In the genomic region with DNA sequence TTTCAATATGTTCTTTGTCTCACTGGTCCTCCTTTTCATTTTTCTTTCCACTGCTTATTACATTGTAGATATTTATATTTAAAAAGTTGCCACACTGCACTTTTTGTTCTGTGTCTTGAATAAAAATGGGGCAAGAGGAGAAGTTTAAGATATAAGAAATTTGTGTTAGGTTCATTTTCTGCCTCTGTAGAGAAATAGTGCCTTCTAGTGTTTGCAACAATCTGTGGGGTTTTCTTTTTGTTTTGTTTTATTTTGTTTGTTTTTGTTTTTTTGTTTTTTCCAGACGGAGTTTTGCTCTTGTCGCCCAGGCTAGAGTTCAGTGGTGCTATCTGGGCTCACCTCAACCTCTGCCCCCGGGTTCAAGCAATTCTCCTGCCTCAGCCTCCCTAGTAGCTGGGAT, we compare ENCODE assay signal across 14 cellular contexts. TPM values are rescaled to one million over a fixed set of nuclear protein-coding genes. Genes with fewer than 3 reads are reported as not detected.
DNase-seq lines count a peak whose midpoint lies in the region; ATAC-seq and TF ChIP-seq lines count a peak whose summit lies in the region.
"Had no signal": no experiment of that assay in that cellular context is flagged by ENCODE, and none has a peak within 500 bp of the region (broad histone marks: within the 10 kb centered on the region; RNA-seq: fewer than 3 reads in every experiment).

No MANE protein-coding gene starts in this region.

- H3K4me3 ChIP-seq in OCI-LY3 (ENCODE audit: low read length) (no peak overlapping the region), choroid plexus epithelial cell (ENCODE audit: low read depth, low read length) (no peak overlapping the region), neural progenitor cell (no peak overlapping the region)
- H3K4me3 ChIP-seq: MG63 had no signal

- no peak overlapping the region for H3K27ac Mint-ChIP-seq in neural progenitor cell
- H3K27ac Mint-ChIP-seq: activated T-helper 17 cell treated with anti-CD3 and anti-CD28 coated beads, Interleukin-2, amount 50 U/mL, for 72 hours; CD8-positive, alpha-beta T cell had no signal

- no peaks in the 10 kb centered on the region for H3K4me1 Mint-ChIP-seq in neural progenitor cell
- H3K4me1 Mint-ChIP-seq: activated T-helper 17 cell treated with anti-CD3 and anti-CD28 coated beads, Interleukin-2, amount 50 U/mL, for 72 hours had no signal

- no peaks in the 10 kb centered on the region for H3K36me3 ChIP-seq in OCI-LY3 (replicated peaks; ENCODE audit: low read depth, low read length)
- no peaks in the 10 kb centered on the region for H3K36me3 ChIP-seq in neural progenitor cell
- H3K36me3 ChIP-seq: MG63 had no signal

- H3K9ac ChIP-seq in OCI-LY3 (ENCODE audit: low read length) = no peak overlapping the region
- no peak overlapping the region for H3K9ac ChIP-seq in neural progenitor cell

- H3K4me3 Mint-ChIP-seq in neural progenitor cell = no peak overlapping the region
- H3K4me3 Mint-ChIP-seq: activated T-helper 17 cell treated with anti-CD3 and anti-CD28 coated beads, Interleukin-2, amount 50 U/mL, for 72 hours; CD8-positive, alpha-beta T cell had no signal

- H3K27me3 ChIP-seq in OCI-LY3 (ENCODE audit: low read depth, low read length) = no peaks in the 10 kb centered on the region
- H3K27me3 ChIP-seq in neural progenitor cell = no peaks in the 10 kb centered on the region
- H3K27me3 ChIP-seq: MG63 had no signal

- ATAC-seq in HG02870 (IDR thresholded peaks at IDR 0.05; ENCODE audit: unreplicated experiment) (no peak), HG02973 (IDR thresholded peaks at IDR 0.05; ENCODE audit: unreplicated experiment) (no peak)
- ATAC-seq: activated T-helper 17 cell treated with anti-CD3 and anti-CD28 coated beads, Interleukin-2, amount 50 U/mL, for 72 hours; CD8-positive, alpha-beta T cell; esophagus mucosa had no signal

- H2AFZ ChIP-seq in OCI-LY3 (ENCODE audit: low read depth, low read length) = no peak overlapping the region
- no peak overlapping the region for H2AFZ ChIP-seq in neural progenitor cell (replicated peaks)

- H3K4me1 ChIP-seq in OCI-LY3 (ENCODE audit: low read length) = peaks cover 49% of the 10 kb centered on the region
- no peaks in the 10 kb centered on the region for H3K4me1 ChIP-seq in neural progenitor cell

- H3K9me3 ChIP-seq in OCI-LY3 (ENCODE audit: insufficient read depth, low read length) = no peaks in the 10 kb centered on the region
- no peaks in the 10 kb centered on the region for H3K9me3 ChIP-seq in neural progenitor cell (ENCODE audit: low read depth)
- H3K9me3 ChIP-seq: MG63 had no signal

- no peaks in the 10 kb centered on the region for H4K20me1 ChIP-seq in OCI-LY3 (ENCODE audit: insufficient read depth, low read length)
- no peaks in the 10 kb centered on the region for H4K20me1 ChIP-seq in neural progenitor cell (ENCODE audit: low read depth)

- H3K9me3 Mint-ChIP-seq in neural progenitor cell = no peaks in the 10 kb centered on the region
- H3K9me3 Mint-ChIP-seq: activated T-helper 17 cell treated with anti-CD3 and anti-CD28 coated beads, Interleukin-2, amount 50 U/mL, for 72 hours; CD8-positive, alpha-beta T cell had no signal

- DNase-seq in GM03348 (ENCODE audit: low spot score) (peak; percentile 30), choroid plexus epithelial cell (ENCODE audit: low read depth) (peak; percentile 43), neural progenitor cell (ENCODE audit: low spot score) (no peak), EL (no peak), A172 (ENCODE audit: low spot score) (no peak)
- DNase-seq: activated CD4-positive, alpha-beta T cell treated with anti-CD3 and anti-CD28 coated beads, Interleukin-2, amount 50 U/mL, for 4 hours; CD8-positive, alpha-beta T cell; MG63; T-helper 2 cell had no signal

- H3F3A ChIP-seq in neural progenitor cell (ENCODE audit: low read depth) = no peaks in the 10 kb centered on the region

- no peaks in the 10 kb centered on the region for H3K79me2 ChIP-seq in OCI-LY3 (ENCODE audit: low read length)
- H3K79me2 ChIP-seq in neural progenitor cell (ENCODE audit: low read depth) = no peaks in the 10 kb centered on the region

- no peak overlapping the region for H3K4me2 ChIP-seq in OCI-LY3 (ENCODE audit: low read length)
- no peak overlapping the region for H3K4me2 ChIP-seq in neural progenitor cell

- H3K27me3 Mint-ChIP-seq in neural progenitor cell (ENCODE audit: insufficient read depth, low read depth) = peaks cover 3% of the 10 kb centered on the region
- H3K27me3 Mint-ChIP-seq: activated T-helper 17 cell treated with anti-CD3 and anti-CD28 coated beads, Interleukin-2, amount 50 U/mL, for 72 hours had no signal

- H3K27ac ChIP-seq in OCI-LY3 (ENCODE audit: low read length) (no peak overlapping the region), neural progenitor cell (no peak overlapping the region)

- TF ChIP-seq CTCF in OCI-LY3 (IDR thresholded peaks at IDR 0.05; ENCODE audit: low read depth, low read length) (peak; percentile 59), choroid plexus epithelial cell (conservative IDR thresholded peaks at IDR 0.05; ENCODE audit: low read depth, low read length) (peak; percentile 61), neural progenitor cell (IDR thresholded peaks at IDR 0.05) (peak; percentile 22)

- H3K36me3 Mint-ChIP-seq in neural progenitor cell = no peaks in the 10 kb centered on the region
- H3K36me3 Mint-ChIP-seq: CD8-positive, alpha-beta T cell had no signal

RNA-seq across cellular contexts. Expression of gene SMIM14, which starts 20.1 kb away (rescaled TPM):
- total RNA-seq in neural progenitor cell (ENCODE audit: low replicate concordance) = 43.5 and 91.0 TPM in 2 replicates
- 26.5 and 30.7 TPM in 2 replicates for total RNA-seq in A172 (2014; rRNA removed; shearing (Covaris generic))

RNA-seq across cellular contexts. Expression of gene UBE2K, which starts 39.2 kb away (rescaled TPM):
- total RNA-seq in neural progenitor cell (ENCODE audit: low replicate concordance) = 36.6 and 61.8 TPM in 2 replicates
- total RNA-seq in A172 (2014; rRNA removed; shearing (Covaris generic)) = 22.5 and 22.9 TPM in 2 replicates

Comparison
In these comparisons a context has a peak if more than half of its experiments do, and no peak if none do; other contexts are left out.
1. DNase-seq: peak in GM03348 (single experiment) and choroid plexus epithelial cell (single experiment); none in neural progenitor cell (single experiment), EL (single experiment) and A172 (single experiment).
2. Peak in every context shown above with its lines, with median percentiles within 50 percentile points of each other: CTCF ChIP-seq.